In the genomic region with DNA sequence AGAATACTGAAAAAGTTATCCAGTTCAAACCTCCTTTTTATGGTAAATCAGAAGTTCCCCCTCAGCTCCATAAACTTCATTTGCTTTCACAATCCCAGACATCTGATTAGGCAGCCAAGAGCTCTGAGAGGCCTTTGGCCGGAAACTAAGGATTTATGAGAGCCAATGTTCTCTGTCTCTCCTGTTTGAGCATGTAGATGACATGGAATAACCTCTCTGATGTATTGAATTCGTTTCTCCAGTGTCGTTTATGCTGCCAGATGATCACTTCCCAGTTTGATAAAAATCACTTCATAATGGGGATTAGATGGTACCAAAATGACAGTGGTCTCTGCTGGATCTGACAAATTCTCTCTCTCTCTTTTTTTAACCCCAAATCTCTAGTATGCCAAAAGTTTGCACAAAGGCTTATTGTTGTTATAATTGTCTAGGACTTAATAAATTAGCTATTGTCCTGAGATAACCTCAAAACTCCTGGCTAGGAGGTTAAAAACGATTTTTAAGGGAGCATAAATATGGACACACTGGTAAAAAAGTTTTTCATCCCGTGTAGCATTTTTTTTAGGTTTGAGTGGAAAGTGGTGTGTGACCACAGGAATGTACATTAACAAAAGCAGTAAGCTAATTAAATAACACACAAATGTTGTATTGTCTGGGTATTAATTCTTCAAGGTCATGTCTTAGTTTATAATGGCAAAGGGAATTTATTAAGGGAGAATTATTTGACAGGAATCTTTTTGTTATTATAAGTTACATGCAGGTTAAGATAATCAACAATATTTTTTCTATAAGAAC, we compare ENCODE assay signal across 13 cellular contexts.
A peak's percentile ranks its signal among the peaks of the same experiment; 100 is the strongest.
DNase-seq lines count a peak whose midpoint lies in the region; ATAC-seq, FAIRE-seq and TF ChIP-seq lines count a peak whose summit lies in the region.
"Had no signal": no experiment of that assay in that cellular context is flagged by ENCODE, and none has a peak within 500 bp of the region (broad histone marks: within the 10 kb centered on the region; RNA-seq: fewer than 3 reads in every experiment).

No MANE protein-coding gene starts in this region.

- H3K27ac ChIP-seq in kidney (ENCODE audit: low read depth in 2 of 2, low read length in 2 of 2) (peak overlapping the region; percentile 56 to 75), smooth muscle cell (ENCODE audit: low read depth) (peak overlapping the region; percentile 58)

- H3K4me1 Mint-ChIP-seq in chondrocyte (ENCODE audit: low read depth) = peaks cover 57% of the 10 kb centered on the region
- H3K4me1 Mint-ChIP-seq: activated naive CD8-positive, alpha-beta T cell treated with anti-CD3 and anti-CD28 coated beads, Interleukin-2, amount 50 U/mL, for 24 hours; memory B cell had no signal

- peaks cover 20 to 44% of the 10 kb centered on the region in 2 donors for H3K4me1 ChIP-seq in kidney (ENCODE audit: control insufficient read depth in 1 of 2, insufficient read depth in 1 of 2, low read depth in 1 of 2, low read length in 2 of 2)
- no peaks in the 10 kb centered on the region for H3K4me1 ChIP-seq in smooth muscle cell (ENCODE audit: low read depth)
- H3K4me1 ChIP-seq: spleen had no signal

- no peaks in the 10 kb centered on the region for H3K27me3 ChIP-seq in smooth muscle cell (ENCODE audit: low read depth)
- H3K27me3 ChIP-seq: spleen had no signal

- H3K27me3 Mint-ChIP-seq in chondrocyte (ENCODE audit: low read depth) = no peaks in the 10 kb centered on the region
- H3K27me3 Mint-ChIP-seq: activated naive CD8-positive, alpha-beta T cell treated with anti-CD3 and anti-CD28 coated beads, Interleukin-2, amount 50 U/mL, for 24 hours had no signal

- no peaks in the 10 kb centered on the region for H3K36me3 ChIP-seq in kidney (ENCODE audit: control insufficient read depth in 1 of 2, insufficient read depth in 2 of 2, low read length in 2 of 2)
- no peaks in the 10 kb centered on the region for H3K36me3 ChIP-seq in smooth muscle cell (ENCODE audit: low read depth)
- H3K36me3 ChIP-seq: spleen had no signal

- ATAC-seq in HG03139 (IDR thresholded peaks at IDR 0.05; ENCODE audit: unreplicated experiment) = no peak

- DNase-seq in HTR-8/SVneo (ENCODE audit: insufficient read length, low spot score) (peak; percentile 52), chondrocyte (ENCODE audit: low spot score) (no peak), kidney (no peak), smooth muscle cell (lab: John Stamatoyannopoulos, UW; ENCODE audit: unreplicated experiment) (no peak), NCI-H748 (lab: John Stamatoyannopoulos, UW; ENCODE audit: unreplicated experiment) (no peak), SIG-M5 (lab: John Stamatoyannopoulos, UW) (no peak)
- DNase-seq in activated CD4-positive, alpha-beta T cell treated with anti-CD3 and anti-CD28 coated beads, Interleukin-2, amount 50 U/mL, for 4 hours = no peak
- DNase-seq: activated naive CD8-positive, alpha-beta T cell treated with anti-CD3 and anti-CD28 coated beads, Interleukin-2, amount 50 U/mL, for 24 hours; NCI-H345; spleen had no signal

- H3K4me3 Mint-ChIP-seq in chondrocyte (ENCODE audit: unreplicated experiment) = no peak overlapping the region
- H3K4me3 Mint-ChIP-seq: activated naive CD8-positive, alpha-beta T cell treated with anti-CD3 and anti-CD28 coated beads, Interleukin-2, amount 50 U/mL, for 24 hours; memory B cell; T-helper 1 cell treated with Interleukin-12 subunit alpha and Interleukin-12 subunit beta and Interleukin-4 antibody, amounts not matched to agents 30 μg/mL and 1 μg/mL, for 36 hours had no signal

- WGBS in smooth muscle cell (ENCODE audit: low lambda C conversion rate) = 49% methylated on average over 5 of the region's 5 CpGs

- H2AFZ ChIP-seq in smooth muscle cell (ENCODE audit: low read depth) = peak overlapping the region; percentile 63

- H3K4me2 ChIP-seq in smooth muscle cell = peak overlapping the region; percentile 9

- H3K4me3 ChIP-seq in kidney (ENCODE audit: low read length in 2 of 2) (no peak overlapping the region), smooth muscle cell (no peak overlapping the region)
- H3K4me3 ChIP-seq: spleen had no signal

- intact Hi-C loops in kidney (cut with DNase I) = no loop called here

- no peaks in the 10 kb centered on the region for H3K79me2 ChIP-seq in smooth muscle cell (ENCODE audit: low read depth)

- H3K9me3 ChIP-seq in kidney (ENCODE audit: control insufficient read depth in 1 of 2, low read length in 2 of 2) (no peaks in the 10 kb centered on the region), smooth muscle cell (replicated peaks; ENCODE audit: low read depth) (no peaks in the 10 kb centered on the region)

- FAIRE-seq in HTR-8/SVneo (lab: Jason Lieb, UNC) (no peak), kidney (lab: Jason Lieb, UNC) (no peak)

- H3K36me3 Mint-ChIP-seq in chondrocyte (ENCODE audit: low read depth) = peaks cover 4% of the 10 kb centered on the region
- H3K36me3 Mint-ChIP-seq: memory B cell had no signal

- H3K9ac ChIP-seq in kidney (ENCODE audit: low read length in 2 of 2) (peak overlapping the region in 1 of 2 donors; percentile 7), smooth muscle cell (ENCODE audit: low read depth) (no peak overlapping the region)

- no peak for TF ChIP-seq CTCF in chondrocyte (IDR thresholded peaks at IDR 0.05)
- TF ChIP-seq CTCF in kidney (IDR thresholded peaks at IDR 0.05; ENCODE audit: borderline replicate concordance, extremely low read depth, insufficient read depth) = no peak
- no peak for TF ChIP-seq CTCF in smooth muscle cell (IDR thresholded peaks at IDR 0.05; ENCODE audit: borderline replicate concordance, insufficient read depth, poor library complexity, severe bottlenecking)

- peak overlapping the region; percentile 84 for H3K27ac Mint-ChIP-seq in chondrocyte (ENCODE audit: unreplicated experiment)
- H3K27ac Mint-ChIP-seq: activated naive CD8-positive, alpha-beta T cell treated with anti-CD3 and anti-CD28 coated beads, Interleukin-2, amount 50 U/mL, for 24 hours; memory B cell; T-helper 1 cell treated with Interleukin-12 subunit alpha and Interleukin-12 subunit beta and Interleukin-4 antibody, amounts not matched to agents 30 μg/mL and 1 μg/mL, for 36 hours had no signal

- H4K20me1 ChIP-seq in smooth muscle cell (ENCODE audit: low read depth) = no peaks in the 10 kb centered on the region

- no peaks in the 10 kb centered on the region for H3F3A ChIP-seq in smooth muscle cell (ENCODE audit: low read depth)

- peaks cover 8% of the 10 kb centered on the region for H3K9me3 Mint-ChIP-seq in chondrocyte (ENCODE audit: low read depth)
- H3K9me3 Mint-ChIP-seq: memory B cell; T-helper 1 cell treated with Interleukin-12 subunit alpha and Interleukin-12 subunit beta and Interleukin-4 antibody, amounts not matched to agents 30 μg/mL and 1 μg/mL, for 36 hours had no signal
